In the genomic region with DNA sequence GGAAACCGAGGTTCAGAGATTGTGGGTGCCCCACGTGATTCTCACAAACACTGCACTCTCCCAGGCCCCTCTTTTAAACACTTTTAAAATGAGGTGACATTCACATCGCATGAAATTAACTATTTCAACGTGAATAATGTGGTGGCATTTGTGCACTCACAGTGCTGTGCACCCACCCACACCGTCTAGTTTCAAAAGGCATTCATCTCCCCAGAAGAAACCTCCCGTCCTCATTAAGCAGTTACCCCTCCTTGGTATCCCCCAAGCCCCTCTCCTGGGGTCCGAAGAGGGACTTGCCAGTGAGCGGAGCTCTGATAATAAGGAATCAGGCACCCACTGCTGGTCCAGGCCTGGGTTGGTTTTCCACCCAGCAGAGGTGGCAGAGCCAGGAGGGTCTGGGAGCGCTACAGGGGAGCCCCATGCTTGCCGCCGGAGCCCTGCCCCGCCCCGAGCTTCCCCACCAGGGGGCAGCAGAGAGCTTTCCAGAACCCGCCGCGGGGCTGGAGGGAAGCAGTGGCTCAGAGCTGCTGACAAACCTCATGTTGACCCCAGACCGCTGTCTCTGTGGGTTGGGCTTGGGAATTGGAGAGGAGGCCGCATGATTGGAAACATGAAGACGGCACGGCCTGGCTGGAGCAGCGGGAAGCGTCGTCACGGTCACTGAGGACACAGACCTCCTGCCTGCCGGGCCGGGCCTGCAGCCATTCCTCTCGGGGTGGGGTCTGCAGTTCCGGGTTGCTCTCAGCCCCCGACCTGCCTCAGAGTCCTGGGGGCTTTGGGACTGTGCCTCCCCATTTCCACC, we compare ENCODE assay signal across 8 cellular contexts. TPM values are rescaled to one million over a fixed set of nuclear protein-coding genes. Genes with fewer than 3 reads are reported as not detected.
A peak's percentile ranks its signal among the peaks of the same experiment; 100 is the strongest.
DNase-seq lines count a peak whose midpoint lies in the region; ATAC-seq and TF ChIP-seq lines count a peak whose summit lies in the region.

No MANE protein-coding gene starts in this region.

- peak overlapping the region; percentile 59 for H3K27ac ChIP-seq in lower lobe of right lung

- peaks cover 26% of the 10 kb centered on the region for H3K4me1 ChIP-seq in lower lobe of right lung

- H3K9me3 ChIP-seq in lower lobe of right lung = no peaks in the 10 kb centered on the region

- ATAC-seq in HG02885 (IDR thresholded peaks at IDR 0.05; ENCODE audit: poor library complexity, unreplicated experiment) = peak; percentile 74
- ATAC-seq in lower lobe of right lung = peak; percentile 76 to 81

- intact Hi-C loops in lower lobe of right lung (cut with DNase I) = no loop called here

- no peaks in the 10 kb centered on the region for H3K27me3 ChIP-seq in lower lobe of right lung (ENCODE audit: low read depth)

- DNase-seq in NCI-H1417 (lab: John Stamatoyannopoulos, UW) = peak; percentile 65 to 83 (median 78)
- no peak for DNase-seq in NCI-H1417 treated with DMSO at 0.1 percent for 48 hours (lab: John Stamatoyannopoulos, UW)
- peak; percentile 74 for DNase-seq in NCI-H2196 (lab: John Stamatoyannopoulos, UW; ENCODE audit: unreplicated experiment)
- DNase-seq in activated CD4-positive, alpha-beta T cell treated with anti-CD3 and anti-CD28 coated beads, Interleukin-2, amount 50 U/mL, for 1 hour = peak; percentile 82
- peak; percentile 89 for DNase-seq in dedifferentiated amniotic fluid mesenchymal stem cell (ENCODE audit: extremely low spot score)
- peak; percentile 88 for DNase-seq in lower lobe of right lung
- DNase-seq in stimulated activated CD4-positive, alpha-beta T cell treated with anti-CD3 and anti-CD28 coated beads, TNF-alpha, amount 100 ng/mL, for 1 hour (ENCODE audit: low read depth in 3 of 3, low spot score in 1 of 3) = peak; percentile 42 to 87 (median 61)

- H3K4me3 ChIP-seq in lower lobe of right lung = no peak overlapping the region

- H3K36me3 ChIP-seq in lower lobe of right lung = peaks cover 47% of the 10 kb centered on the region

- peak; percentile 99 for TF ChIP-seq CTCF in lower lobe of right lung (IDR thresholded peaks at IDR 0.05)

RNA-seq across cellular contexts. Expression of gene HTRA3, which starts 27.5 kb away (rescaled TPM):
- 15.5 TPM for total RNA-seq in lower lobe of right lung

RNA-seq across cellular contexts. Expression of gene SH3TC1, which starts 43.0 kb away (rescaled TPM):
- 73.1 TPM for total RNA-seq in lower lobe of right lung
